ENCODE assay signal across 8 cellular contexts in genomic region chr3:133487920-133488540, GRCh38.
A peak's percentile ranks its signal among the peaks of the same experiment; 100 is the strongest.
DNase-seq lines count a peak whose midpoint lies in the region; ATAC-seq, FAIRE-seq and TF ChIP-seq lines count a peak whose summit lies in the region.

No MANE protein-coding gene starts in this region.

- no peak for FAIRE-seq in D721Med (lab: Jason Lieb, UNC)

- no peak overlapping the region for H3K4ac ChIP-seq in mesendoderm (ENCODE audit: low read depth, low read length)

- H3K79me1 ChIP-seq in mesendoderm (ENCODE audit: low read length), result no peaks in the 10 kb centered on the region

- H3K36me3 ChIP-seq in mesendoderm (ENCODE audit: control insufficient read depth, insufficient read depth, low read length), result no peaks in the 10 kb centered on the region

- H3K4me1 ChIP-seq in mesendoderm (ENCODE audit: control insufficient read depth, low read depth, low read length), result no peaks in the 10 kb centered on the region

- H2BK5ac ChIP-seq in mesendoderm (ENCODE audit: low read length), result no peak overlapping the region

- H3K56ac ChIP-seq in mesendoderm (ENCODE audit: low read length), result no peak overlapping the region

- H3K79me2 ChIP-seq in mesendoderm (ENCODE audit: control insufficient read depth, insufficient read depth, low read length), result no peaks in the 10 kb centered on the region

- no CpG with 5 or more reads among the region's 1 CpG for WGBS in mesendoderm (ENCODE audit: extremely low coverage, insufficient coverage, low lambda C conversion rate)

- no peak overlapping the region for H4K5ac ChIP-seq in mesendoderm (ENCODE audit: low read length)

- H3K27me3 ChIP-seq in mesendoderm (ENCODE audit: insufficient read depth, low read length, poor library complexity), result no peaks in the 10 kb centered on the region

- no peak overlapping the region for H3K27ac ChIP-seq in mesendoderm (ENCODE audit: low read depth, low read length)

- H3K4me2 ChIP-seq in mesendoderm (ENCODE audit: low read length), result no peak overlapping the region

- peak; percentile 8 for TF ChIP-seq CTCF in D721Med (IDR thresholded peaks at IDR 0.05; ENCODE audit: insufficient read depth, missing control alignments)

- H4K8ac ChIP-seq in mesendoderm (ENCODE audit: low read depth, low read length), result no peak overlapping the region

- H3K23ac ChIP-seq in mesendoderm (ENCODE audit: low read length), result no peak overlapping the region

- no peak overlapping the region for H2BK15ac ChIP-seq in mesendoderm (replicated peaks; ENCODE audit: low read depth)

- DNase-seq in D721Med (ENCODE audit: insufficient read length, low spot score) (no peak), RPMI8226 (peak; percentile 20), amniotic epithelial cell (ENCODE audit: low read depth) (peak; percentile 25), mesendoderm (peak; percentile 22), kidney glomerular epithelial cell (lab: John Stamatoyannopoulos, UW) (no peak), NCI-H526 (lab: John Stamatoyannopoulos, UW) (no peak), NCI-H1694 (lab: John Stamatoyannopoulos, UW) (no peak)

- H3K4me3 ChIP-seq in mesendoderm (ENCODE audit: low read length), result no peak overlapping the region

- H2BK120ac ChIP-seq in mesendoderm (ENCODE audit: low read depth, low read length), result no peak overlapping the region

- H2AK5ac ChIP-seq in mesendoderm (ENCODE audit: low read length), result no peak overlapping the region

- H3K18ac ChIP-seq in mesendoderm (ENCODE audit: low read length), result no peak overlapping the region

- ATAC-seq in HG03439 (IDR thresholded peaks at IDR 0.05; ENCODE audit: unreplicated experiment), result no peak

- no peak overlapping the region for H3K9ac ChIP-seq in mesendoderm (ENCODE audit: low read length)

Comparison
In these comparisons a context has a peak if more than half of its experiments do, and no peak if none do; other contexts are left out.
1. DNase-seq: peak in RPMI8226 (single experiment), amniotic epithelial cell (single experiment) and mesendoderm (single experiment); none in D721Med (single experiment), kidney glomerular epithelial cell (single experiment), NCI-H526 (0 of 2) and NCI-H1694 (single experiment).